ENCODE assay signal across 8 cellular contexts in the genomic region with DNA sequence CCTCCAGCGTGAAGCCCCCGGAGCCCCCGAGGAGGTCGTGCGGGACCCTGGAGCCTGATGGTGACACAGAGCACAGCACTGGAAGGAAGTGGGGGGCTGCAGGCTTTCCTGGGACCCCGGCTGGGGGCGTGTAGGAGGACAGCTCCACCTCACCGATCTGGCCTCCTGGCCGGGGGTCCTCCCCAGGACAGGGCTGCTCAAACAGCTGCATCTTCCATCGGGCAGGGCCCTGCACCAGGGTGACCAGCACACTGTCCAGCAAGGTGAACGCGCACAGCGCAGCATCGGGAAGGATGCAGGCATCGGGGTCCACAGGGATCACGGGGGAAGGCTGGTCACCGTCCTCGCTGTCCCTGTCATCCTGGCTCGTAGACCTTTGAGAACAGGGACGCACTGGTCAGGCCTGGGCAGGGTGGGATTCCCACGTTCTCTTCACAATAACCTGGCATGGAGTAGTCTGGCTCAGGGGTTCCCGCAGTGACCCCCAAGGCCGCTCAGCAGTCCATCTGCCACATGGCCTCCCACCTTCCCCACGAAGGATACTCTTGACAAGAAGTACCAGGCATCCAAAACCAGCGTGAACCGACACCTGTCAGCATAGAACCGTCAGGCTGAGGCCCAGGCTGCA. TPM values are rescaled to one million over a fixed set of nuclear protein-coding genes. Genes with fewer than 3 reads are reported as not detected.
DNase-seq lines count a peak whose midpoint lies in the region; ATAC-seq and TF ChIP-seq lines count a peak whose summit lies in the region.

No MANE protein-coding gene starts in this region.

- H3K4me1 ChIP-seq in GM23248 (ENCODE audit: insufficient read depth) (peaks cover 15% of the 10 kb centered on the region), rectal smooth muscle tissue (ENCODE audit: control insufficient read depth, insufficient read depth, low read length) (peaks cover 12% of the 10 kb centered on the region)

- H3K9me2 ChIP-seq in GM23248 (ENCODE audit: insufficient read depth), result no peaks in the 10 kb centered on the region

- H3K4me2 ChIP-seq in GM23248 (ENCODE audit: unreplicated experiment), result peak overlapping the region; percentile 84

- DNase-seq in GM23248, result no peak
- peak; percentile 71 for DNase-seq in cardiac septum (ENCODE audit: low spot score)
- no peak for DNase-seq in NK-92 treated with Interleukin-12 subunit alpha and Interleukin-12 subunit beta, amount 100 ng/mL, for 24 hours (lab: John Stamatoyannopoulos, UW)
- no peak for DNase-seq in SW 1271 (lab: John Stamatoyannopoulos, UW)

- H3K9ac ChIP-seq in GM23248 (peak overlapping the region; percentile 78), rectal smooth muscle tissue (ENCODE audit: low read length) (no peak overlapping the region)

- H2AFZ ChIP-seq in GM23248, result 0 out of 2 replicates have a peak overlapping the region, but pooled peaks have one; percentile 75

- intact Hi-C loops in cardiac septum (cut with DNase I), result no loop called here

- peaks cover 27% of the 10 kb centered on the region for H3K79me2 ChIP-seq in GM23248 (ENCODE audit: insufficient read depth)

- no peak for TF ChIP-seq CTCF in WI38 (IDR thresholded peaks at IDR 0.05; ENCODE audit: low read depth, low read length)

- no peak overlapping the region for H3K27ac ChIP-seq in GM23248
- no peak overlapping the region for H3K27ac ChIP-seq in rectal smooth muscle tissue (ENCODE audit: low read depth, low read length)

- ATAC-seq in GM19395 (IDR thresholded peaks at IDR 0.05; ENCODE audit: unreplicated experiment), result no peak
- no peak for ATAC-seq in HG02642 (IDR thresholded peaks at IDR 0.05; ENCODE audit: poor library complexity, unreplicated experiment)

- in situ Hi-C loops in GM23248 (cut with MboI), result no loop called here

- H3K36me3 ChIP-seq in GM23248 (ENCODE audit: low read depth), result no peaks in the 10 kb centered on the region
- peaks cover 9% of the 10 kb centered on the region for H3K36me3 ChIP-seq in rectal smooth muscle tissue (ENCODE audit: control insufficient read depth, insufficient read depth, low read length)

- H3K9me3 ChIP-seq in GM23248 (ENCODE audit: low read depth), result no peaks in the 10 kb centered on the region

- WGBS in GM23248 (ENCODE audit: low coverage in 1 of 2, low lambda C conversion rate in 2 of 2, missing lambda C conversion rate in 2 of 2), 2 experiments, result 72 to 73% methylated on average over 26 to 27 of the region's 27 CpGs

- peak overlapping the region; percentile 90 for H3K4me3 ChIP-seq in GM23248
- H3K4me3 ChIP-seq in WI38 (ENCODE audit: low read depth, low read length), result peak overlapping the region; percentile 88
- peak overlapping the region; percentile 89 for H3K4me3 ChIP-seq in rectal smooth muscle tissue (ENCODE audit: low read length)

- H3K27me3 ChIP-seq in GM23248 (replicated peaks; ENCODE audit: insufficient read depth), result no peaks in the 10 kb centered on the region
- no peaks in the 10 kb centered on the region for H3K27me3 ChIP-seq in rectal smooth muscle tissue (ENCODE audit: control insufficient read depth, insufficient read depth, low read length)

- peaks cover 10% of the 10 kb centered on the region; the same call in 1 of the 2 replicates for H3F3A ChIP-seq in GM23248 (ENCODE audit: insufficient read depth)

- no peaks in the 10 kb centered on the region for H4K20me1 ChIP-seq in GM23248 (ENCODE audit: insufficient read depth)

RNA-seq across cellular contexts. Expression of a gene that starts 1.2 kb away (rescaled TPM):
- total RNA-seq in GM23248 (2014; rRNA removed; shearing (Covaris generic)), result 44.9 and 45.5 TPM in 2 replicates
- polyA plus RNA-seq in GM23248 (2016; fragmentation: Nextera tagmentation; extraction: Ambion mirVana), result 25.2 and 25.7 TPM in 2 replicates
- total RNA-seq in cardiac septum, result 13.6 TPM

RNA-seq across cellular contexts. Expression of a gene that starts 22.8 kb away (rescaled TPM):
- 2.3 and 3.2 TPM in 2 replicates for total RNA-seq in GM23248 (2014; rRNA removed; shearing (Covaris generic))
- polyA plus RNA-seq in GM23248 (2016; fragmentation: Nextera tagmentation; extraction: Ambion mirVana), result 0.23 and 0.48 TPM in 2 replicates
- total RNA-seq in cardiac septum, result 1.1 TPM

RNA-seq across cellular contexts. Expression of a gene that starts 38.3 kb away (rescaled TPM):
- 8,476 and 9,349 TPM in 2 replicates for total RNA-seq in GM23248 (2014; rRNA removed; shearing (Covaris generic))
- 3,778 and 3,933 TPM in 2 replicates for polyA plus RNA-seq in GM23248 (2016; fragmentation: Nextera tagmentation; extraction: Ambion mirVana)
- total RNA-seq in cardiac septum, result 634 TPM

Comparison
In these comparisons a context has a peak if more than half of its experiments do, and no peak if none do; other contexts are left out.
1. RNA of a gene that starts 38.3 kb away (total RNA-seq): 8,476 to 9,349 TPM in GM23248; 634 TPM in cardiac septum (single experiment); every median in the first group is over 10 times any median in the second.
2. Peak in every context shown above with its lines, with median percentiles within 50 percentile points of each other: H3K4me3 ChIP-seq.